12 cellular contexts compared by ENCODE assay signal in genomic region chrY:21253455-21254248, GRCh38.
"Had no signal": no experiment of that assay in that cellular context is flagged by ENCODE, and none has a peak within 500 bp of the region (broad histone marks: within the 10 kb centered on the region; RNA-seq: fewer than 3 reads in every experiment).

No MANE protein-coding gene starts in this region.

- H3K27ac ChIP-seq: epithelial cell of prostate, gastroesophageal sphincter, neural progenitor cell, pancreas had no signal

- H3K27me3 ChIP-seq: gastroesophageal sphincter, neural progenitor cell, pancreas had no signal

- H3K36me3 Mint-ChIP-seq: neural progenitor cell had no signal

- ATAC-seq: gastroesophageal sphincter, pancreas had no signal

- H3K9me3 Mint-ChIP-seq: neural progenitor cell had no signal

- FAIRE-seq: pancreas had no signal

- DNase-seq: activated CD4-positive, alpha-beta T cell treated with anti-CD3 and anti-CD28 coated beads, Interleukin-2, amount 50 U/mL, for 4 hours; activated effector memory CD4-positive, alpha-beta T cell treated with anti-CD3 and anti-CD28 coated beads, Interleukin-2, amount 50 U/mL, for 16 hours; central memory CD4-positive, alpha-beta T cell; cortex of kidney; effector memory CD4-positive, alpha-beta T cell; islet precursor cell; pancreas; stimulated activated CD4-positive, alpha-beta T cell treated with anti-CD3 and anti-CD28 coated beads, Interleukin-4, amount 100 ng/mL, for 1 hour; SW 1271 had no signal

- H3K9me3 ChIP-seq: gastroesophageal sphincter, pancreas had no signal

- H3K4me1 Mint-ChIP-seq: neural progenitor cell had no signal

- H3K36me3 ChIP-seq: gastroesophageal sphincter, neural progenitor cell, pancreas had no signal

- H3K27ac Mint-ChIP-seq: neural progenitor cell had no signal

- H3K4me3 Mint-ChIP-seq: neural progenitor cell had no signal

- H3K4me3 ChIP-seq: gastroesophageal sphincter, neural progenitor cell, pancreas had no signal

- H3K4me1 ChIP-seq: gastroesophageal sphincter, neural progenitor cell, pancreas had no signal
